In genomic region chr13:20448470-20448869, GRCh38 we compare ENCODE assay signal across 38 cellular contexts.
"Had no signal": no experiment of that assay in that cellular context is flagged by ENCODE, and none has a peak within 500 bp of the region (broad histone marks: within the 10 kb centered on the region; RNA-seq: fewer than 3 reads in every experiment).

No MANE protein-coding gene starts in this region.

- H3K4me3 ChIP-seq: ascending aorta, cardiac muscle cell had no signal

- ATAC-seq: activated CD4-positive, alpha-beta T cell treated with anti-CD3 and anti-CD28 coated beads for 36 hours; activated CD4-positive, CD25-positive, alpha-beta regulatory T cell treated with anti-CD3 and anti-CD28 coated beads, Interleukin-2, amount 50 U/mL, for 24 hours; activated CD8-positive, alpha-beta memory T cell treated with anti-CD3 and anti-CD28 coated beads, Interleukin-2, amount 10 ng/mL, durations not matched to agents 7 days and 5 days; activated CD8-positive, alpha-beta T cell treated with anti-CD3 and anti-CD28 coated beads, Interleukin-2, amount 10 ng/mL, durations not matched to agents 7 days and 5 days; activated naive CD8-positive, alpha-beta T cell treated with anti-CD3 and anti-CD28 coated beads, Interleukin-2, amount 50 U/mL, for 24 hours; WTC11 had no signal

- H3K27me3 Mint-ChIP-seq: activated CD4-positive, alpha-beta T cell treated with anti-CD3 and anti-CD28 coated beads for 36 hours; activated CD8-positive, alpha-beta memory T cell treated with anti-CD3 and anti-CD28 coated beads, Interleukin-2, amount 10 ng/mL, durations not matched to agents 7 days and 5 days; activated naive CD4-positive, alpha-beta T cell treated with anti-CD3 and anti-CD28 coated beads, Interleukin-2, amount 10 ng/mL, durations not matched to agents 7 days and 5 days; activated naive CD4-positive, alpha-beta T cell treated with anti-CD3 and anti-CD28 coated beads, Interleukin-2, amount 50 U/mL, for 24 hours; activated naive CD8-positive, alpha-beta T cell; activated naive CD8-positive, alpha-beta T cell treated with anti-CD3 and anti-CD28 coated beads, Interleukin-2, amount 10 ng/mL, durations not matched to agents 7 days and 5 days; activated naive CD8-positive, alpha-beta T cell treated with anti-CD3 and anti-CD28 coated beads, Interleukin-2, amount 50 U/mL, for 24 hours; activated T-cell treated with anti-CD3 and anti-CD28 coated beads, Interleukin-2, amount 50 U/mL, for 24 hours; brain; central memory CD8-positive, alpha-beta T cell had no signal

- DNase-seq: activated CD4-positive, alpha-beta memory T cell treated with anti-CD3 and anti-CD28 coated beads, Interleukin-2, amount 10 ng/mL, durations not matched to agents 7 days and 5 days; activated CD4-positive, alpha-beta T cell treated with anti-CD3 and anti-CD28 coated beads for 1 hour; activated CD4-positive, alpha-beta T cell treated with anti-CD3 and anti-CD28 coated beads for 36 hours; activated CD4-positive, alpha-beta T cell treated with anti-CD3 and anti-CD28 coated beads for 48 hours; activated CD4-positive, alpha-beta T cell treated with anti-CD3 and anti-CD28 coated beads, Interleukin-2, amount 10 ng/mL, durations not matched to agents 7 days and 5 days; activated CD4-positive, alpha-beta T cell treated with anti-CD3 and anti-CD28 coated beads, Interleukin-2, amount 50 U/mL, for 48 hours; activated CD4-positive, CD25-positive, alpha-beta regulatory T cell; activated CD8-positive, alpha-beta memory T cell treated with anti-CD3 and anti-CD28 coated beads for 24 hours; activated CD8-positive, alpha-beta memory T cell treated with anti-CD3 and anti-CD28 coated beads, Interleukin-2, amount 10 ng/mL, durations not matched to agents 7 days and 5 days; activated CD8-positive, alpha-beta memory T cell treated with anti-CD3 and anti-CD28 coated beads, Interleukin-2, amount 50 U/mL, for 48 hours; activated CD8-positive, alpha-beta T cell treated with anti-CD3 and anti-CD28 coated beads, Interleukin-2, amount 10 ng/mL, durations not matched to agents 7 days and 5 days; activated effector memory CD4-positive, alpha-beta T cell treated with Interleukin-2 at 50 U/mL for 16 hours; activated gamma-delta T cell; activated naive CD4-positive, alpha-beta T cell treated with anti-CD3 and anti-CD28 coated beads, Interleukin-2, amount 10 ng/mL, durations not matched to agents 7 days and 5 days; activated naive CD4-positive, alpha-beta T cell treated with Interleukin-2 at 50 U/mL for 16 hours; activated naive CD8-positive, alpha-beta T cell treated with anti-CD3 and anti-CD28 coated beads, Interleukin-2, amount 10 ng/mL, durations not matched to agents 7 days and 5 days; activated naive CD8-positive, alpha-beta T cell treated with anti-CD3 and anti-CD28 coated beads, Interleukin-2, amount 50 U/mL, for 24 hours; activated T-cell treated with anti-CD3 and anti-CD28 coated beads, Interleukin-2, amount 50 U/mL, for 24 hours; activated T-cell treated with anti-CD3 and anti-CD28 coated beads, Interleukin-2, amount 50 U/mL, for 48 hours; amygdala; anterior cingulate cortex; caudate nucleus; cerebellar nuclear complex; T-helper 2 cell; T-helper 9 cell; WERI-Rb-1 had no signal

- H3K27me3 ChIP-seq: ascending aorta, cardiac muscle cell had no signal

- H3K27ac ChIP-seq: ascending aorta, cardiac muscle cell, WERI-Rb-1 had no signal

- H3K27ac Mint-ChIP-seq: activated CD4-positive, alpha-beta memory T cell treated with anti-CD3 and anti-CD28 coated beads, Interleukin-2, amount 10 ng/mL, durations not matched to agents 7 days and 5 days; activated CD4-positive, alpha-beta T cell treated with anti-CD3 and anti-CD28 coated beads for 36 hours; activated CD4-positive, alpha-beta T cell treated with anti-CD3 and anti-CD28 coated beads, Interleukin-2, amount 10 ng/mL, durations not matched to agents 7 days and 5 days; activated CD8-positive, alpha-beta memory T cell treated with anti-CD3 and anti-CD28 coated beads, Interleukin-2, amount 10 ng/mL, durations not matched to agents 7 days and 5 days; activated CD8-positive, alpha-beta T cell treated with anti-CD3 and anti-CD28 coated beads, Interleukin-2, amount 10 ng/mL, durations not matched to agents 7 days and 5 days; activated naive CD4-positive, alpha-beta T cell treated with anti-CD3 and anti-CD28 coated beads, Interleukin-2, amount 10 ng/mL, durations not matched to agents 7 days and 5 days; activated naive CD4-positive, alpha-beta T cell treated with anti-CD3 and anti-CD28 coated beads, Interleukin-2, amount 50 U/mL, for 24 hours; activated naive CD8-positive, alpha-beta T cell; activated naive CD8-positive, alpha-beta T cell treated with anti-CD3 and anti-CD28 coated beads, Interleukin-2, amount 10 ng/mL, durations not matched to agents 7 days and 5 days; activated naive CD8-positive, alpha-beta T cell treated with anti-CD3 and anti-CD28 coated beads, Interleukin-2, amount 50 U/mL, for 24 hours; activated T-cell treated with anti-CD3 and anti-CD28 coated beads, Interleukin-2, amount 50 U/mL, for 24 hours; activated T-helper 2 cell treated with anti-CD3 and anti-CD28 coated beads, Interferon-gamma antibody, Interleukin-2, Interleukin-4, amounts not matched to agents 10 μg/mL and 5 μg/mL and 100 μg/mL, durations not matched to agents 14 hours and 24 hours and 36 hours; brain; T-helper 2 cell treated with Interferon-gamma antibody and Interleukin-4, amounts not matched to agents 5 μg/mL and 100 μg/mL, for 36 hours; WTC11 had no signal

- FAIRE-seq: bronchial epithelial cell, TTC549 had no signal

- H3K4me1 Mint-ChIP-seq: brain, WTC11 had no signal

- H3K4me1 ChIP-seq: ascending aorta had no signal

- H3K4me3 Mint-ChIP-seq: activated CD4-positive, alpha-beta memory T cell treated with anti-CD3 and anti-CD28 coated beads, Interleukin-2, amount 10 ng/mL, durations not matched to agents 7 days and 5 days; activated CD4-positive, alpha-beta T cell treated with anti-CD3 and anti-CD28 coated beads for 36 hours; activated CD4-positive, alpha-beta T cell treated with anti-CD3 and anti-CD28 coated beads, Interleukin-2, amount 10 ng/mL, durations not matched to agents 7 days and 5 days; activated CD8-positive, alpha-beta memory T cell treated with anti-CD3 and anti-CD28 coated beads, Interleukin-2, amount 10 ng/mL, durations not matched to agents 7 days and 5 days; activated CD8-positive, alpha-beta T cell treated with anti-CD3 and anti-CD28 coated beads, Interleukin-2, amount 10 ng/mL, durations not matched to agents 7 days and 5 days; activated naive CD4-positive, alpha-beta T cell treated with anti-CD3 and anti-CD28 coated beads, Interleukin-2, amount 10 ng/mL, durations not matched to agents 7 days and 5 days; activated naive CD4-positive, alpha-beta T cell treated with anti-CD3 and anti-CD28 coated beads, Interleukin-2, amount 50 U/mL, for 24 hours; activated naive CD8-positive, alpha-beta T cell; activated naive CD8-positive, alpha-beta T cell treated with anti-CD3 and anti-CD28 coated beads, Interleukin-2, amount 10 ng/mL, durations not matched to agents 7 days and 5 days; activated naive CD8-positive, alpha-beta T cell treated with anti-CD3 and anti-CD28 coated beads, Interleukin-2, amount 50 U/mL, for 24 hours; activated T-cell treated with anti-CD3 and anti-CD28 coated beads, Interleukin-2, amount 50 U/mL, for 24 hours; brain; central memory CD8-positive, alpha-beta T cell; T-helper 2 cell treated with Interferon-gamma antibody and Interleukin-4, amounts not matched to agents 5 μg/mL and 100 μg/mL, for 36 hours; WTC11 had no signal

- H3K36me3 ChIP-seq: ascending aorta, cardiac muscle cell, WERI-Rb-1 had no signal
